In genomic region chrX:7654316-7654715, GRCh38 we compare ENCODE assay signal across 33 cellular contexts.
"Had no signal": no experiment of that assay in that cellular context is flagged by ENCODE, and none has a peak within 500 bp of the region (broad histone marks: within the 10 kb centered on the region; RNA-seq: fewer than 3 reads in every experiment).

No MANE protein-coding gene starts in this region.

- DNase-seq: activated CD4-positive, alpha-beta memory T cell treated with anti-CD3 and anti-CD28 coated beads, Interleukin-2, amount 10 ng/mL, durations not matched to agents 7 days and 5 days; activated CD4-positive, alpha-beta T cell treated with anti-CD3 and anti-CD28 coated beads for 1 hour; activated CD4-positive, alpha-beta T cell treated with anti-CD3 and anti-CD28 coated beads for 48 hours; activated CD4-positive, CD25-positive, alpha-beta regulatory T cell; activated CD8-positive, alpha-beta memory T cell treated with anti-CD3 and anti-CD28 coated beads for 24 hours; activated CD8-positive, alpha-beta memory T cell treated with anti-CD3 and anti-CD28 coated beads, Interleukin-2, amount 10 ng/mL, durations not matched to agents 7 days and 5 days; activated CD8-positive, alpha-beta memory T cell treated with anti-CD3 and anti-CD28 coated beads, Interleukin-2, amount 50 U/mL, for 48 hours; activated effector memory CD4-positive, alpha-beta T cell treated with Interleukin-2 at 50 U/mL for 16 hours; activated naive CD4-positive, alpha-beta T cell treated with anti-CD3 and anti-CD28 coated beads, Interleukin-2, amount 10 ng/mL, durations not matched to agents 7 days and 5 days; activated naive CD8-positive, alpha-beta T cell treated with anti-CD3 and anti-CD28 coated beads, Interleukin-2, amount 50 U/mL, for 24 hours; activated T-cell treated with anti-CD3 and anti-CD28 coated beads, Interleukin-2, amount 50 U/mL, for 48 hours; anterior cingulate cortex; Kasumi-1; NCI-H1105; NCI-H1417 treated with DMSO at 0.1 percent for 48 hours; NCI-H187 treated with DMSO at 0.1 percent for 48 hours; NCI-H2081; NCI-H226; NCI-H524 treated with DMSO at 0.1 percent for 48 hours; NCI-H748 treated with DMSO at 0.1 percent for 48 hours; PC-9; SIG-M5; SW 1271; T-helper 1 cell; T-helper 2 cell; T-helper 9 cell; WERI-Rb-1 had no signal

- H3K27ac ChIP-seq: cardiac muscle cell, PC-9, RWPE1, WERI-Rb-1 had no signal

- H3K27me3 ChIP-seq: cardiac muscle cell had no signal

- FAIRE-seq: K562, RCC 7860 had no signal

- ATAC-seq: activated CD8-positive, alpha-beta memory T cell treated with anti-CD3 and anti-CD28 coated beads, Interleukin-2, amount 10 ng/mL, durations not matched to agents 7 days and 5 days; activated naive CD8-positive, alpha-beta T cell treated with anti-CD3 and anti-CD28 coated beads, Interleukin-2, amount 50 U/mL, for 24 hours; K562; Right ventricle myocardium inferior; SK-N-SH treated with all-trans-retinoic acid at 6 μM for 48 hours had no signal

- H2AFZ ChIP-seq: PC-9 had no signal

- H3K36me3 ChIP-seq: cardiac muscle cell, WERI-Rb-1 had no signal

- H3K4me2 ChIP-seq: PC-9 had no signal

- H3K4me3 ChIP-seq: cardiac muscle cell, K562, PC-9 had no signal
